In the genomic region with DNA sequence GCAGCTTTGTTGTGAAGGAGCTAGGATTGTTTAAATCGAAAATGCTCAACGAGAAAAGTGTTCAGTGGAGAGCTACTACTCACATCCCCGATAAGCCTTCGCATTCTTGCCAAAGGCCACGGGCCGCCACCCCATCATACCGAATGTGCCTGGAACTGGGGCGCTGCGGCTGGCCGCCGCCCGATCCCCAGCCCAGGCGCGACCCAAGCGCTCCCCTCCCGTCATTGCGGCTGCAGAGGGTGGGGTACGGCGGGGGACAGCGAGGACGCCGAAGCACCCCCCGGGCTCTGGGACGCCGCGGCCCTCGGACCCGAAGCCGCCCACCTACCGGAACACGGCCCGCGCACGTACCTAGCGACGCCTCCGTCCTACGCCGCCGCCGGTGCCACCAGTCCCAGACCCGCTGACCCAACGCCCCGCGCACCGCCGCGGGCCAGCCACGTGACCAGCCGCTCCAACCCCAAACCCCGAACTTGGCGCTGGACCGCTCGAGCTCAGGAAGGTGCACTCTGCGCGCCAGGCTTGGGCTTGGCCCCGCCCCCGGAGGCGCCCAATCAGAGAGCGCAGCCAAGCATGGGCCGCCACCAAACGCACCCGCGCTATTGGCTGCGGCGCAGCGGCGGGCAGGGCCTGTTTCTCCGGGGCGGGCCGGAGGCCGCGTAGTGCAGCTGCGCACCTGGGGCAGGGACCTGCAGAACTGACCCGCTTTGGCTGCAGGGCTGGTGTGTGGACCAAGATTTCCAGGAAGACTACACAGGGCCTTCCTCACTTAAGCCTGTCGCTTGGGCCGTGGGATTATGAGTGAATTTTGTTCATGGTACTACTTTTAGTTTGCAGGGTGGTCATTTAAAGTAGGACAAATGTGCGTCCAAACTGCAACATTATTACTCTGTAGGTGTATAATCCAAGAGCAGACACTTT, we compare ENCODE assay signal across 8 cellular contexts. TPM values are rescaled to one million over a fixed set of nuclear protein-coding genes. Genes with fewer than 3 reads are reported as not detected.
DNase-seq lines count a peak whose midpoint lies in the region; ATAC-seq and TF ChIP-seq lines count a peak whose summit lies in the region.

A gene (minus strand): TSS at position 530 of the 921 bp plus-strand sequence. CDS start 7,569 bp downstream, outside the sequence.

- peak; percentile 80 for DNase-seq in NCI-H128 (lab: John Stamatoyannopoulos, UW; ENCODE audit: unreplicated experiment)
- DNase-seq in T follicular helper cell (ENCODE audit: low read depth), result peak; percentile 85
- DNase-seq in activated naive CD8-positive, alpha-beta T cell treated with anti-CD3 and anti-CD28 coated beads, Interleukin-2, amount 50 U/mL, for 24 hours, result peak; percentile 93
- DNase-seq in cardiac muscle cell (ENCODE audit: low read depth in 1 of 2, low spot score in 1 of 2), result peak; percentile 92 to 97
- peak; percentile 96 to 97 for DNase-seq in tibial artery

- peak within 1 kb of the TSS; percentile 94 for H3K9ac ChIP-seq in parathyroid adenoma

- H3K4me3 ChIP-seq in GM12875 (ENCODE audit: low read depth, low read length) (peak within 1 kb of the TSS; percentile 88), cardiac muscle cell (peak within 1 kb of the TSS; percentile 50), parathyroid adenoma (ENCODE audit: low read depth, low read length) (peak within 1 kb of the TSS; percentile 82), tibial artery (peak within 1 kb of the TSS; percentile 64 to 77)

- no peaks in the 10 kb centered on the region for H3K36me3 Mint-ChIP-seq in activated naive CD8-positive, alpha-beta T cell treated with anti-CD3 and anti-CD28 coated beads, Interleukin-2, amount 50 U/mL, for 24 hours (ENCODE audit: low read depth)

- no peaks in the 10 kb centered on the region for H3K9me3 ChIP-seq in cardiac muscle cell (ENCODE audit: low read depth)
- no peaks in the 10 kb centered on the region for H3K9me3 ChIP-seq in parathyroid adenoma (ENCODE audit: control insufficient read depth, low read length)
- no peaks in the 10 kb centered on the region for H3K9me3 ChIP-seq in tibial artery

- H3K4me1 Mint-ChIP-seq in activated naive CD8-positive, alpha-beta T cell treated with anti-CD3 and anti-CD28 coated beads, Interleukin-2, amount 50 U/mL, for 24 hours, result peaks cover 18% of the 10 kb centered on the region

- H3K4me1 ChIP-seq in cardiac muscle cell (ENCODE audit: low read depth) (no peaks in the 10 kb centered on the region), parathyroid adenoma (peaks cover 19% of the 10 kb centered on the region), tibial artery (peaks cover 0 to 14% (median 5%) of the 10 kb centered on the region in 4 donors)

- intact Hi-C loops in tibial artery (cut with DNase I; ENCODE audit: low total_unique reads), result no loop called here

- peak within 1 kb of the TSS; percentile 94 for H3K4me2 ChIP-seq in parathyroid adenoma (ENCODE audit: low read length)

- H3K9me3 Mint-ChIP-seq in activated naive CD8-positive, alpha-beta T cell treated with anti-CD3 and anti-CD28 coated beads, Interleukin-2, amount 50 U/mL, for 24 hours, result no peaks in the 10 kb centered on the region

- H3K27ac ChIP-seq in cardiac muscle cell (no peak within 1 kb of the TSS), parathyroid adenoma (peak within 1 kb of the TSS; percentile 99), tibial artery (peak within 1 kb of the TSS; percentile 75 to 82)

- H2AFZ ChIP-seq in parathyroid adenoma, result peak within 1 kb of the TSS; percentile 89

- peaks cover 24% of the 10 kb centered on the region for H3K79me2 ChIP-seq in parathyroid adenoma

- TF ChIP-seq CTCF in GM12875 (IDR thresholded peaks at IDR 0.05; ENCODE audit: borderline replicate concordance, insufficient read depth, low read depth, low read length) (no peak), cardiac muscle cell (IDR thresholded peaks at IDR 0.05; ENCODE audit: low read depth, low read length) (no peak), parathyroid adenoma (IDR thresholded peaks at IDR 0.05) (no peak), tibial artery (IDR thresholded peaks at IDR 0.05) (no peak)

- peaks cover 3% of the 10 kb centered on the region for H3K36me3 ChIP-seq in cardiac muscle cell
- H3K36me3 ChIP-seq in parathyroid adenoma (ENCODE audit: control insufficient read depth, insufficient read depth, low read length), result no peaks in the 10 kb centered on the region
- H3K36me3 ChIP-seq in tibial artery, result peaks cover 0 to 16% (median 0%) of the 10 kb centered on the region in 3 donors

- H3K27me3 Mint-ChIP-seq in activated naive CD8-positive, alpha-beta T cell treated with anti-CD3 and anti-CD28 coated beads, Interleukin-2, amount 50 U/mL, for 24 hours, result no peaks in the 10 kb centered on the region

- peak within 1 kb of the TSS; percentile 88 for H3K4me3 Mint-ChIP-seq in activated naive CD8-positive, alpha-beta T cell treated with anti-CD3 and anti-CD28 coated beads, Interleukin-2, amount 50 U/mL, for 24 hours

- H3K27me3 ChIP-seq in cardiac muscle cell (no peaks in the 10 kb centered on the region), parathyroid adenoma (ENCODE audit: control insufficient read depth, insufficient read depth, low read length) (no peaks in the 10 kb centered on the region), tibial artery (no peaks in the 10 kb centered on the region)

- ATAC-seq in HG02678 (IDR thresholded peaks at IDR 0.05; ENCODE audit: unreplicated experiment), result peak; percentile 99
- peak; percentile 100 for ATAC-seq in activated naive CD8-positive, alpha-beta T cell treated with anti-CD3 and anti-CD28 coated beads, Interleukin-2, amount 50 U/mL, for 24 hours

- H3K27ac Mint-ChIP-seq in activated naive CD8-positive, alpha-beta T cell treated with anti-CD3 and anti-CD28 coated beads, Interleukin-2, amount 50 U/mL, for 24 hours, result peak within 1 kb of the TSS; percentile 71

RNA-seq across cellular contexts. Expression of the gene that starts here (rescaled TPM):
- total RNA-seq in cardiac muscle cell, result 24.8 and 26.7 TPM in 2 replicates
- 24.8 and 30.6 TPM in 2 replicates for polyA plus RNA-seq in cardiac muscle cell
